Comparison of ENCODE assay signal across 8 cellular contexts in genomic region chr7:15305002-15305600, GRCh38.
A peak's percentile ranks its signal among the peaks of the same experiment; 100 is the strongest.
DNase-seq lines count a peak whose midpoint lies in the region; ATAC-seq and TF ChIP-seq lines count a peak whose summit lies in the region.

No MANE protein-coding gene starts in this region.

- H2AFZ ChIP-seq in DND-41 (ENCODE audit: low read depth, low read length) (no peak overlapping the region), MM.1S (ENCODE audit: low read length) (no peak overlapping the region)

- H3K27me3 ChIP-seq in DND-41 (ENCODE audit: insufficient read depth, low read length, poor library complexity) (no peaks in the 10 kb centered on the region), MM.1S (replicated peaks; ENCODE audit: insufficient read depth, low read length) (no peaks in the 10 kb centered on the region)

- H3K9ac ChIP-seq in DND-41 (ENCODE audit: low read depth, low read length) (no peak overlapping the region), MM.1S (ENCODE audit: low read length) (no peak overlapping the region)

- peak; percentile 61 for TF ChIP-seq CTCF in DND-41 (IDR thresholded peaks at IDR 0.05; ENCODE audit: borderline replicate concordance, extremely low read depth, low read length, poor library complexity, severe bottlenecking)
- peak; percentile 62 for TF ChIP-seq CTCF in MM.1S (IDR thresholded peaks at IDR 0.05; ENCODE audit: low read length)

- H4K20me1 ChIP-seq in DND-41 (ENCODE audit: insufficient read depth, low read length) (no peaks in the 10 kb centered on the region), MM.1S (ENCODE audit: insufficient read depth, low read length) (no peaks in the 10 kb centered on the region)

- H3K79me2 ChIP-seq in DND-41 (ENCODE audit: insufficient read depth, low read length) (no peaks in the 10 kb centered on the region), MM.1S (ENCODE audit: low read length) (no peaks in the 10 kb centered on the region)

- H3K4me3 ChIP-seq in DND-41 (ENCODE audit: low read depth in 1 of 2, low read length in 2 of 2) (no peak overlapping the region), MM.1S (ENCODE audit: low read length) (no peak overlapping the region), skeletal muscle cell (ENCODE audit: low read depth, low read length) (no peak overlapping the region)

- peak; percentile 31 for DNase-seq in DND-41
- peak; percentile 46 for DNase-seq in MM.1S
- peak; percentile 60 for DNase-seq in SW480 (ENCODE audit: low spot score)
- peak in 37 of 42 donors; percentile 8 to 79 (median 51) for DNase-seq in head of caudate nucleus
- DNase-seq in skeletal muscle cell (ENCODE audit: low read depth) = peak; percentile 4
- no peak for DNase-seq in cerebellar nuclear complex (lab: John Stamatoyannopoulos, UW)

- H3K4me1 ChIP-seq in DND-41 (ENCODE audit: insufficient read depth, low read length) = no peaks in the 10 kb centered on the region
- H3K4me1 ChIP-seq in MM.1S (ENCODE audit: low read length) = no peaks in the 10 kb centered on the region

- intact Hi-C loops in head of caudate nucleus (cut with DNase I) = loop anchor here (10.0 kb wide), 1 partner anchor 250 kb away; no protein-coding TSS in a partner anchor

- H3K36me3 ChIP-seq in DND-41 (ENCODE audit: insufficient read depth, low read length) = no peaks in the 10 kb centered on the region
- no peaks in the 10 kb centered on the region for H3K36me3 ChIP-seq in MM.1S (replicated peaks; ENCODE audit: insufficient read depth, low read length)

- ATAC-seq in DND-41 (ENCODE audit: insufficient read depth, low read depth) (no peak), GM21723 (IDR thresholded peaks at IDR 0.05; ENCODE audit: unreplicated experiment) (peak; percentile 61), GM21717 (IDR thresholded peaks at IDR 0.05; ENCODE audit: unreplicated experiment) (no peak)

- H3K27ac ChIP-seq in DND-41 (ENCODE audit: low read length) (no peak overlapping the region), MM.1S (ENCODE audit: low read length) (no peak overlapping the region)

- no peaks in the 10 kb centered on the region for H3K9me2 ChIP-seq in MM.1S (replicated peaks; ENCODE audit: insufficient read depth, low read length)

- no peaks in the 10 kb centered on the region for H3K9me3 ChIP-seq in DND-41 (ENCODE audit: insufficient read depth, low read length, severe bottlenecking)
- H3K9me3 ChIP-seq in MM.1S (replicated peaks; ENCODE audit: insufficient read depth, low read length) = no peaks in the 10 kb centered on the region

- no peak overlapping the region for H3K4me2 ChIP-seq in DND-41 (ENCODE audit: insufficient read depth, low read length)
- no peak overlapping the region for H3K4me2 ChIP-seq in MM.1S (ENCODE audit: low read depth, low read length)

- no peaks in the 10 kb centered on the region for H3F3A ChIP-seq in MM.1S (ENCODE audit: insufficient read depth, low read length)

Comparison
In these comparisons a context has a peak if more than half of its experiments do, and no peak if none do; other contexts are left out.
1. DNase-seq: peak in DND-41 (single experiment), MM.1S (single experiment), SW480 (single experiment), head of caudate nucleus (37 of 42) and skeletal muscle cell (single experiment); none in cerebellar nuclear complex (0 of 2).